1 cellular context compared by ENCODE assay signal in genomic region chr1:219961684-219962083, GRCh38.
TF ChIP-seq lines count a peak whose summit lies in the region.

No MANE protein-coding gene starts in this region.

TF ChIP-seq in GM23338, 12 proteins besides CTCF, POLR2A, EP300 and RAD21:
- no peak for TF ChIP-seq ETS1 (IDR thresholded peaks at IDR 0.05)
- no peak for TF ChIP-seq NANOG (IDR thresholded peaks at IDR 0.05; ENCODE audit: borderline replicate concordance)
- no peak for TF ChIP-seq ZNF114 (CRISPR knock-in tag; IDR thresholded peaks at IDR 0.05)
- no peak for TF ChIP-seq ZNF331 (CRISPR knock-in tag; IDR thresholded peaks at IDR 0.05; ENCODE audit: low read depth)
- no peak for TF ChIP-seq CREB1 (CRISPR knock-in tag; IDR thresholded peaks at IDR 0.05; ENCODE audit: low read depth)
- no peak for TF ChIP-seq POLR2AphosphoS5 (IDR thresholded peaks at IDR 0.05; ENCODE audit: low read depth)
- no peak for TF ChIP-seq STAT1 (IDR thresholded peaks at IDR 0.05; ENCODE audit: unreplicated experiment)
- no peak for TF ChIP-seq REST (IDR thresholded peaks at IDR 0.05; ENCODE audit: unreplicated experiment)
- TF ChIP-seq EZH2 (IDR thresholded peaks at IDR 0.05; ENCODE audit: low read depth, unreplicated experiment): no peak
- no peak for TF ChIP-seq JUNB (IDR thresholded peaks at IDR 0.05; ENCODE audit: unreplicated experiment)
- TF ChIP-seq, protein P1, sequence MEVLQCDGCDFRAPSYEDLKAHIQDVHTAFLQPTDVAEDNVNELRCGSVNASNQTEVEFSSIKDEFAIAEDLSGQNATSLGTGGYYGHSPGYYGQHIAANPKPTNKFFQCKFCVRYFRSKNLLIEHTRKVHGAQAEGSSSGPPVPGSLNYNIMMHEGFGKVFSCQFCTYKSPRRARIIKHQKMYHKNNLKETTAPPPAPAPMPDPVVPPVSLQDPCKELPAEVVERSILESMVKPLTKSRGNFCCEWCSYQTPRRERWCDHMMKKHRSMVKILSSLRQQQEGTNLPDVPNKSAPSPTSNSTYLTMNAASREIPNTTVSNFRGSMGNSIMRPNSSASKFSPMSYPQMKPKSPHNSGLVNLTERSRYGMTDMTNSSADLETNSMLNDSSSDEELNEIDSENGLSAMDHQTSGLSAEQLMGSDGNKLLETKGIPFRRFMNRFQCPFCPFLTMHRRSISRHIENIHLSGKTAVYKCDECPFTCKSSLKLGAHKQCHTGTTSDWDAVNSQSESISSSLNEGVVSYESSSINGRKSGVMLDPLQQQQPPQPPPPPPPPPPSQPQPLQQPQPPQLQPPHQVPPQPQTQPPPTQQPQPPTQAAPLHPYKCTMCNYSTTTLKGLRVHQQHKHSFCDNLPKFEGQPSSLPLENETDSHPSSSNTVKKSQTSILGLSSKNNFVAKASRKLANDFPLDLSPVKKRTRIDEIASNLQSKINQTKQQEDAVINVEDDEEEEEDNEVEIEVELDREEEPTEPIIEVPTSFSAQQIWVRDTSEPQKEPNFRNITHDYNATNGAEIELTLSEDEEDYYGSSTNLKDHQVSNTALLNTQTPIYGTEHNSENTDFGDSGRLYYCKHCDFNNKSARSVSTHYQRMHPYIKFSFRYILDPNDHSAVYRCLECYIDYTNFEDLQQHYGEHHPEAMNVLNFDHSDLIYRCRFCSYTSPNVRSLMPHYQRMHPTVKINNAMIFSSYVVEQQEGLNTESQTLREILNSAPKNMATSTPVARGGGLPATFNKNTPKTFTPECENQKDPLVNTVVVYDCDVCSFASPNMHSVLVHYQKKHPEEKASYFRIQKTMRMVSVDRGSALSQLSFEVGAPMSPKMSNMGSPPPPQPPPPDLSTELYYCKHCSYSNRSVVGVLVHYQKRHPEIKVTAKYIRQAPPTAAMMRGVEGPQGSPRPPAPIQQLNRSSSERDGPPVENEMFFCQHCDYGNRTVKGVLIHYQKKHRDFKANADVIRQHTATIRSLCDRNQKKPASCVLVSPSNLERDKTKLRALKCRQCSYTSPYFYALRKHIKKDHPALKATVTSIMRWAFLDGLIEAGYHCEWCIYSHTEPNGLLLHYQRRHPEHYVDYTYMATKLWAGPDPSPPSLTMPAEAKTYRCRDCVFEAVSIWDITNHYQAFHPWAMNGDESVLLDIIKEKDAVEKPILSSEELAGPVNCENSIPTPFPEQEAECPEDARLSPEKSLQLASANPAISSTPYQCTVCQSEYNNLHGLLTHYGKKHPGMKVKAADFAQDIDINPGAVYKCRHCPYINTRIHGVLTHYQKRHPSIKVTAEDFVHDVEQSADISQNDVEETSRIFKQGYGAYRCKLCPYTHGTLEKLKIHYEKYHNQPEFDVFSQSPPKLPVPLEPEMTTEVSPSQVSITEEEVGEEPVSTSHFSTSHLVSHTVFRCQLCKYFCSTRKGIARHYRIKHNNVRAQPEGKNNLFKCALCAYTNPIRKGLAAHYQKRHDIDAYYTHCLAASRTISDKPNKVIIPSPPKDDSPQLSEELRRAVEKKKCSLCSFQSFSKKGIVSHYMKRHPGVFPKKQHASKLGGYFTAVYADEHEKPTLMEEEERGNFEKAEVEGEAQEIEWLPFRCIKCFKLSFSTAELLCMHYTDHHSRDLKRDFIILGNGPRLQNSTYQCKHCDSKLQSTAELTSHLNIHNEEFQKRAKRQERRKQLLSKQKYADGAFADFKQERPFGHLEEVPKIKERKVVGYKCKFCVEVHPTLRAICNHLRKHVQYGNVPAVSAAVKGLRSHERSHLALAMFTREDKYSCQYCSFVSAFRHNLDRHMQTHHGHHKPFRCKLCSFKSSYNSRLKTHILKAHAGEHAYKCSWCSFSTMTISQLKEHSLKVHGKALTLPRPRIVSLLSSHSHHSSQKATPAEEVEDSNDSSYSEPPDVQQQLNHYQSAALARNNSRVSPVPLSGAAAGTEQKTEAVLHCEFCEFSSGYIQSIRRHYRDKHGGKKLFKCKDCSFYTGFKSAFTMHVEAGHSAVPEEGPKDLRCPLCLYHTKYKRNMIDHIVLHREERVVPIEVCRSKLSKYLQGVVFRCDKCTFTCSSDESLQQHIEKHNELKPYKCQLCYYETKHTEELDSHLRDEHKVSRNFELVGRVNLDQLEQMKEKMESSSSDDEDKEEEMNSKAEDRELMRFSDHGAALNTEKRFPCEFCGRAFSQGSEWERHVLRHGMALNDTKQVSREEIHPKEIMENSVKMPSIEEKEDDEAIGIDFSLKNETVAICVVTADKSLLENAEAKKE (CRISPR knock-in tag; IDR thresholded peaks at IDR 0.05): no peak
- no peak for TF ChIP-seq EZH2phosphoT487 (IDR thresholded peaks at IDR 0.05; ENCODE audit: unreplicated experiment)
